ENCODE assay signal across 8 cellular contexts in the genomic region with DNA sequence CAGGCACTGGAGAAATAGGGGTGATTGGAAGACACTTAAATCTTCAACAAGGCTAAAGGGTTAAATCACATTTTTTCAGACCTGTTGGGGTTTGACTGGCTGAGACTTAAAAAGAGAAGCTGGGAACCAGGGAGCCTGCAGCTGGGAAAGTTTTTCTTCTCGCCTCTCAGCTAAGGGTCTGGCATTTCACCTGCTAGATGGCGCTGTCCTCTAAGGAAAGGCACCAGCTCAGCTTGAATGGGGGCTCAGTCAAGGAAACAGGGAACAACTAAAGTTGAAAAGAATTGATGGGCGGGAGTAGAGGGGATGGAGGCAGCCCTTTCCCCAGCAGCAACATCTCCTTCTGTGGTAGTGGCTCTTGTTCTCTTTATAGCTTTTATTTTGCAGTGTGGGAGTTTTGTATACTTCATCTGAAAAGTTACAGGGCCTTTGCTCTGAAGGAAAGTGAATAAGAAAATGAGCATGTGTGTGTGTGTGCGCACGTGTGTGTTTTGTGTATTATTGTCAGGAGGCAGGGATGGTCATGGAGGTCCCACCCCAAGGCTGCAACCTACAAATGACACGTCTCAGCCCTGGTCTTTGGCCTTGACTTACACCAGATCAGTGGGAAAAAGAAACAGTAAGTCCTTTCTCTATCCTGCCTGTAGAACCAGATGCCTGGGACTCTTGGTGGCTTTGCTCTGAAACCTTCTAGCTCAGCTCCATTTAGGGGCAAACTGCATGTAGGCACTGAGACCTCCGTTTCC.
DNase-seq lines count a peak whose midpoint lies in the region; ATAC-seq and TF ChIP-seq lines count a peak whose summit lies in the region.

No MANE protein-coding gene starts in this region.

- no TSS peak for BruUV-seq in HCT116 (replicated peaks; lab: Mats Ljungman, UMichigan)

- DNase-seq in DMS153 treated with DMSO at 0.1 percent for 48 hours (lab: John Stamatoyannopoulos, UW; ENCODE audit: unreplicated experiment) (peak; percentile 17), HCT116 (ENCODE audit: low read depth, low spot score) (peak; percentile 24), NCI-H526 treated with DMSO at 0.1 percent for 48 hours (lab: John Stamatoyannopoulos, UW) (peak; percentile 81), erythroblast (lab: John Stamatoyannopoulos, UW) (peak; percentile 36 to 62), mucosa of gallbladder (ENCODE audit: low spot score) (peak; percentile 67)
- DNase-seq in activated CD8-positive, alpha-beta memory T cell treated with anti-CD3 and anti-CD28 coated beads for 48 hours (ENCODE audit: low read depth in 2 of 3, low spot score in 2 of 3) = peak in 2 of 3 experiments; percentile 13 to 18
- peak; percentile 69 for DNase-seq in stimulated activated naive CD8-positive, alpha-beta T cell treated with anti-CD3 and anti-CD28 coated beads, Interleukin-15, Interleukin-2, amounts not matched to agents 100 U/mL and 50 U/mL, for 24 hours

- no peak overlapping the region for H3K9ac ChIP-seq in HCT116 (ENCODE audit: low read length)

- H3K27me3 ChIP-seq in HCT116 (ENCODE audit: insufficient read depth, low read length) = peaks cover 52% of the 10 kb centered on the region; the same call in 1 of the 2 replicates

- peak; percentile 58 to 87 (median 77) for TF ChIP-seq CTCF in HCT116 (IDR thresholded peaks at IDR 0.05 in 2 of 3, conservative IDR thresholded peaks at IDR 0.05 in 1 of 3; ENCODE audit: borderline replicate concordance in 1 of 3, insufficient read depth in 1 of 3, low read depth in 2 of 3, low read length in 2 of 3)

- CTCF ChIA-PET in HCT116 (lab: Charles Lee) = interaction anchor here (0.6 to 1.8 kb wide), 12 partner anchors 14 to 957 kb away, joined by 3 to 27 read pairs (median 4); no protein-coding TSS in a partner anchor

- no peaks in the 10 kb centered on the region for H3K4me1 ChIP-seq in HCT116 (ENCODE audit: control insufficient read depth in 1 of 2, insufficient read depth in 2 of 2, low read length in 2 of 2)

- TF ChIP-seq POLR2A in HCT116 (IDR thresholded peaks at IDR 0.05; ENCODE audit: borderline replicate concordance, extremely low read depth, insufficient read depth, insufficient read length) (no peak), erythroblast (IDR thresholded peaks at IDR 0.05; ENCODE audit: low read length) (no peak)

- H3K79me2 ChIP-seq in HCT116 (ENCODE audit: insufficient read depth, low read length) = no peaks in the 10 kb centered on the region

- H4K20me1 ChIP-seq in HCT116 (ENCODE audit: insufficient read depth) = no peaks in the 10 kb centered on the region

- intact Hi-C loops in HCT116 (cut with micrococcal nuclease) = loop anchor here (1.0 to 2.0 kb wide), 4 partner anchors 520 to 958 kb away; no protein-coding TSS in a partner anchor

- peak; percentile 88 for TF ChIP-seq RAD21 in HCT116 (IDR thresholded peaks at IDR 0.05; ENCODE audit: low read depth)

- RAD21 ChIA-PET in HCT116 (lab: Charles Lee; ENCODE audit: low non-redundant PET in 1 of 2, low total read pairs in 2 of 2, uncharacterized antibody in 2 of 2, unreplicated experiment in 2 of 2) = interaction anchor here (0.8 to 1.2 kb wide), 4 partner anchors 53 to 932 kb away, joined by 3 to 7 read pairs (median 4); no protein-coding TSS in a partner anchor

- no peaks in the 10 kb centered on the region for H3K9me2 ChIP-seq in HCT116 (ENCODE audit: insufficient read depth)

- POLR2A ChIA-PET in HCT116 (lab: Charles Lee) = no interaction called here

- H3K9me3 ChIP-seq in HCT116 (ENCODE audit: control insufficient read depth in 1 of 2, insufficient read depth in 1 of 2, low read depth in 1 of 2, low read length in 2 of 2) = no peaks in the 10 kb centered on the region

- no peak overlapping the region for H3K27ac ChIP-seq in HCT116 (ENCODE audit: low read depth, low read length)

- no peak overlapping the region for H2AFZ ChIP-seq in HCT116 (ENCODE audit: low read depth, low read length, poor library complexity, severe bottlenecking)

- H3K4me3 ChIP-seq in HCT116 (replicated peaks in 1 of 2; ENCODE audit: low read depth in 1 of 2, low read length in 2 of 2) = no peak overlapping the region

- H3K36me3 ChIP-seq in HCT116 (ENCODE audit: control insufficient read depth in 1 of 2, insufficient read depth in 2 of 2, low read length in 2 of 2) = no peaks in the 10 kb centered on the region

- no peak overlapping the region for H3K4me2 ChIP-seq in HCT116 (ENCODE audit: low read length)

- ATAC-seq in HCT116 = peak; percentile 93
- ATAC-seq in stimulated activated naive CD8-positive, alpha-beta T cell treated with anti-CD3 and anti-CD28 coated beads, Interleukin-15, Interleukin-2, amounts not matched to agents 100 U/mL and 50 U/mL, for 24 hours = no peak
- ATAC-seq in GM19455 (IDR thresholded peaks at IDR 0.05; ENCODE audit: unreplicated experiment) = no peak

TF ChIP-seq in HCT116, 20 proteins besides CTCF, POLR2A, EP300 and RAD21:
- TF ChIP-seq, protein P1, sequence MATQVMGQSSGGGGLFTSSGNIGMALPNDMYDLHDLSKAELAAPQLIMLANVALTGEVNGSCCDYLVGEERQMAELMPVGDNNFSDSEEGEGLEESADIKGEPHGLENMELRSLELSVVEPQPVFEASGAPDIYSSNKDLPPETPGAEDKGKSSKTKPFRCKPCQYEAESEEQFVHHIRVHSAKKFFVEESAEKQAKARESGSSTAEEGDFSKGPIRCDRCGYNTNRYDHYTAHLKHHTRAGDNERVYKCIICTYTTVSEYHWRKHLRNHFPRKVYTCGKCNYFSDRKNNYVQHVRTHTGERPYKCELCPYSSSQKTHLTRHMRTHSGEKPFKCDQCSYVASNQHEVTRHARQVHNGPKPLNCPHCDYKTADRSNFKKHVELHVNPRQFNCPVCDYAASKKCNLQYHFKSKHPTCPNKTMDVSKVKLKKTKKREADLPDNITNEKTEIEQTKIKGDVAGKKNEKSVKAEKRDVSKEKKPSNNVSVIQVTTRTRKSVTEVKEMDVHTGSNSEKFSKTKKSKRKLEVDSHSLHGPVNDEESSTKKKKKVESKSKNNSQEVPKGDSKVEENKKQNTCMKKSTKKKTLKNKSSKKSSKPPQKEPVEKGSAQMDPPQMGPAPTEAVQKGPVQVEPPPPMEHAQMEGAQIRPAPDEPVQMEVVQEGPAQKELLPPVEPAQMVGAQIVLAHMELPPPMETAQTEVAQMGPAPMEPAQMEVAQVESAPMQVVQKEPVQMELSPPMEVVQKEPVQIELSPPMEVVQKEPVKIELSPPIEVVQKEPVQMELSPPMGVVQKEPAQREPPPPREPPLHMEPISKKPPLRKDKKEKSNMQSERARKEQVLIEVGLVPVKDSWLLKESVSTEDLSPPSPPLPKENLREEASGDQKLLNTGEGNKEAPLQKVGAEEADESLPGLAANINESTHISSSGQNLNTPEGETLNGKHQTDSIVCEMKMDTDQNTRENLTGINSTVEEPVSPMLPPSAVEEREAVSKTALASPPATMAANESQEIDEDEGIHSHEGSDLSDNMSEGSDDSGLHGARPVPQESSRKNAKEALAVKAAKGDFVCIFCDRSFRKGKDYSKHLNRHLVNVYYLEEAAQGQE (IDR thresholded peaks at IDR 0.05; ENCODE audit: low read depth) = no peak
- TF ChIP-seq EZH2 (IDR thresholded peaks at IDR 0.05) (no peak), EGR1 (IDR thresholded peaks at IDR 0.05; ENCODE audit: low read depth) (no peak), SRF (IDR thresholded peaks at IDR 0.05; ENCODE audit: low read depth) (no peak), FOSL1 (IDR thresholded peaks at IDR 0.05; ENCODE audit: low read depth) (no peak), POLR2AphosphoS5 (IDR thresholded peaks at IDR 0.05; ENCODE audit: low read depth, low read length) (no peak), SP1 (IDR thresholded peaks at IDR 0.05; ENCODE audit: low read depth) (no peak), CBX3 (IDR thresholded peaks at IDR 0.05; ENCODE audit: low read depth) (no peak), SIN3A (IDR thresholded peaks at IDR 0.05; ENCODE audit: low read depth) (no peak), CEBPB (IDR thresholded peaks at IDR 0.05; ENCODE audit: low read depth) (no peak), EZH2phosphoT487 (IDR thresholded peaks at IDR 0.05; ENCODE audit: borderline replicate concordance) (no peak)
- TF ChIP-seq, protein P2, sequence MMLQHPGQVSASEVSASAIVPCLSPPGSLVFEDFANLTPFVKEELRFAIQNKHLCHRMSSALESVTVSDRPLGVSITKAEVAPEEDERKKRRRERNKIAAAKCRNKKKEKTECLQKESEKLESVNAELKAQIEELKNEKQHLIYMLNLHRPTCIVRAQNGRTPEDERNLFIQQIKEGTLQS (IDR thresholded peaks at IDR 0.05) = no peak
- TF ChIP-seq, protein P3, sequence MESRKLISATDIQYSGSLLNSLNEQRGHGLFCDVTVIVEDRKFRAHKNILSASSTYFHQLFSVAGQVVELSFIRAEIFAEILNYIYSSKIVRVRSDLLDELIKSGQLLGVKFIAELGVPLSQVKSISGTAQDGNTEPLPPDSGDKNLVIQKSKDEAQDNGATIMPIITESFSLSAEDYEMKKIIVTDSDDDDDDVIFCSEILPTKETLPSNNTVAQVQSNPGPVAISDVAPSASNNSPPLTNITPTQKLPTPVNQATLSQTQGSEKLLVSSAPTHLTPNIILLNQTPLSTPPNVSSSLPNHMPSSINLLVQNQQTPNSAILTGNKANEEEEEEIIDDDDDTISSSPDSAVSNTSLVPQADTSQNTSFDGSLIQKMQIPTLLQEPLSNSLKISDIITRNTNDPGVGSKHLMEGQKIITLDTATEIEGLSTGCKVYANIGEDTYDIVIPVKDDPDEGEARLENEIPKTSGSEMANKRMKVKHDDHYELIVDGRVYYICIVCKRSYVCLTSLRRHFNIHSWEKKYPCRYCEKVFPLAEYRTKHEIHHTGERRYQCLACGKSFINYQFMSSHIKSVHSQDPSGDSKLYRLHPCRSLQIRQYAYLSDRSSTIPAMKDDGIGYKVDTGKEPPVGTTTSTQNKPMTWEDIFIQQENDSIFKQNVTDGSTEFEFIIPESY (IDR thresholded peaks at IDR 0.05; ENCODE audit: extremely low read depth, insufficient replicate concordance, low read length) = no peak
TF ChIP-seq in HCT116: peak in this region for 0.

Comparison
In these comparisons a context has a peak if more than half of its experiments do, and no peak if none do; other contexts are left out.
1. DNase-seq: peak in every context shown above with its lines; median percentile 81 in NCI-H526 treated with DMSO at 0.1 percent for 48 hours; 69 in stimulated activated naive CD8-positive, alpha-beta T cell treated with anti-CD3 and anti-CD28 coated beads, Interleukin-15, Interleukin-2, amounts not matched to agents 100 U/mL and 50 U/mL, for 24 hours; 67 in mucosa of gallbladder; 49 in erythroblast; 24 in HCT116; 17 in DMS153 treated with DMSO at 0.1 percent for 48 hours; 16 in activated CD8-positive, alpha-beta memory T cell treated with anti-CD3 and anti-CD28 coated beads for 48 hours.